Comparison of ENCODE assay signal across 16 cellular contexts in the genomic region with DNA sequence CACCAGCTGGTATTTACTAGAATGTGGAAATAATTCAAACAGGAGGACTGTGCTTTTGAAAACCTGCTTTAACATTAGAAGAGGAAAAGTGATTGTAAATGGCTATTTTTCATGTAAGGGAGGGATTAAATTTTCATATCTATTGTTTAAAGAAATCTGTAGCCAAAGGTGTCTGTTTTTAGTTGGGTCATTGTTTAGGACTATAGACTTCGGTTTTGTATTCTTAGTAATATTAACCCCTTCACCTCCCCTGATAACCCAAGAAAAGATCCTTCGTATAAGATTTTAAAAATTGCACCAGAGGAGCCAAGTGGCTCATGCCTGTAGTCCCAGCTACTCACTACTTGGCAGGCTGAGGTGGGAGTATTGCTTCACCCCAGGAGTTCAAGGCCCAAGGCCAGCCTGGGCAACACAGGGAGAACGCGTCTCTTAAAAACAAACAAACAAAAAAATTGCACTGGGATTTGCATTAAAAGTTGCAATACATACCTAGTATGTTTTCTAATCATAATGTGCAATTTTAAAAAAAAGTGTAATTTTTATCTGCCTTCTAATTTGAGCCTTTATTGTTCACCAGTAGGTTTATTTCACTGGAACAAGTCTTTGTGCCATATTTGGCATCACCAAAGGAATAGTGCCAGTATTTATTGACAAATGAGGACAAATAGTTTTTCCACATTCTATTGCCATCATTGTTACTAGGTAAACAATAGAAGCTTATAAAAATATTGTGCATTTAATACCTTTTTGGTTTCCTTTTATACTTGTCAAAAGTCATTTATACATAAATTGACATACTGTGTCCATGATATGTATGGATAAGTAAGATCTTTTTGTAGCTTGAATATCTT. TPM values are rescaled to one million over a fixed set of nuclear protein-coding genes. Genes with fewer than 3 reads are reported as not detected.
DNase-seq lines count a peak whose midpoint lies in the region; ATAC-seq and TF ChIP-seq lines count a peak whose summit lies in the region.
"Had no signal": no experiment of that assay in that cellular context is flagged by ENCODE, and none has a peak within 500 bp of the region (broad histone marks: within the 10 kb centered on the region; RNA-seq: fewer than 3 reads in every experiment).

No MANE protein-coding gene starts in this region.

- peaks cover 22% of the 10 kb centered on the region for H3K4me1 ChIP-seq in testis
- H3K4me1 ChIP-seq in SJCRH30 = peaks cover 19% of the 10 kb centered on the region

- no peak for ATAC-seq in central memory CD8-positive, alpha-beta T cell (replicated peaks; ENCODE audit: extremely low read depth, poor library complexity, severe bottlenecking)
- no peak for ATAC-seq in GM18907 (IDR thresholded peaks at IDR 0.05; ENCODE audit: unreplicated experiment)
- ATAC-seq: CD8-positive, alpha-beta T cell had no signal

- no peaks in the 10 kb centered on the region for H3K9me3 Mint-ChIP-seq in central memory CD8-positive, alpha-beta T cell
- H3K9me3 Mint-ChIP-seq in nephron progenitor cell = peaks cover 17% of the 10 kb centered on the region
- H3K9me3 Mint-ChIP-seq: CD8-positive, alpha-beta T cell had no signal

- H3K9me3 ChIP-seq in MG63 (no peaks in the 10 kb centered on the region), testis (no peaks in the 10 kb centered on the region), SJCRH30 (replicated peaks) (no peaks in the 10 kb centered on the region)
- H3K9me3 ChIP-seq: thoracic aorta had no signal

- H3K4me1 Mint-ChIP-seq in central memory CD8-positive, alpha-beta T cell = peaks cover 73% of the 10 kb centered on the region
- peaks cover 21% of the 10 kb centered on the region for H3K4me1 Mint-ChIP-seq in nephron progenitor cell

- no peaks in the 10 kb centered on the region for H3K36me3 Mint-ChIP-seq in central memory CD8-positive, alpha-beta T cell (ENCODE audit: insufficient read depth)
- H3K36me3 Mint-ChIP-seq in nephron progenitor cell (ENCODE audit: low read depth) = peaks cover 33% of the 10 kb centered on the region
- H3K36me3 Mint-ChIP-seq: CD8-positive, alpha-beta T cell had no signal

- DNase-seq in MG63 (peak; percentile 84), iris pigment epithelial cell (ENCODE audit: low read depth) (peak; percentile 58), testis (peak; percentile 52), nephron progenitor cell (no peak), SJCRH30 (no peak)
- DNase-seq in central memory CD8-positive, alpha-beta T cell (ENCODE audit: low spot score in 2 of 2) = no peak
- DNase-seq: activated CD8-positive, alpha-beta memory T cell treated with anti-CD3 and anti-CD28 coated beads for 24 hours; activated effector memory CD4-positive, alpha-beta T cell treated with Interleukin-2 at 50 U/mL for 16 hours; brain microvascular endothelial cell; CD8-positive, alpha-beta T cell; endodermal cell; NCI-H1105 treated with DMSO at 0.1 percent for 48 hours; NCI-H226; posterior cingulate gyrus had no signal

- intact Hi-C loops in testis (cut with DNase I; ENCODE audit: low total_unique reads) = no loop called here

- TF ChIP-seq CTCF in testis (IDR thresholded peaks at IDR 0.05) = no peak
- no peak for TF ChIP-seq CTCF in nephron progenitor cell (IDR thresholded peaks at IDR 0.05)

- peak overlapping the region; percentile 44 for H3K27ac Mint-ChIP-seq in central memory CD8-positive, alpha-beta T cell (ENCODE audit: low read depth)
- no peak overlapping the region for H3K27ac Mint-ChIP-seq in nephron progenitor cell
- H3K27ac Mint-ChIP-seq: CD8-positive, alpha-beta T cell had no signal

- H3K27me3 Mint-ChIP-seq in central memory CD8-positive, alpha-beta T cell = no peaks in the 10 kb centered on the region
- H3K27me3 Mint-ChIP-seq in nephron progenitor cell (ENCODE audit: low read depth, poor library complexity) = no peaks in the 10 kb centered on the region

- H3K27me3 ChIP-seq in MG63 (no peaks in the 10 kb centered on the region), testis (no peaks in the 10 kb centered on the region), SJCRH30 (no peaks in the 10 kb centered on the region)
- H3K27me3 ChIP-seq: brain microvascular endothelial cell had no signal

- 24 to 35% methylated on average over 4 of the region's 4 CpGs for WGBS in testis, 2 donors

- no peak overlapping the region for H3K4me3 Mint-ChIP-seq in central memory CD8-positive, alpha-beta T cell
- no peak overlapping the region for H3K4me3 Mint-ChIP-seq in nephron progenitor cell
- H3K4me3 Mint-ChIP-seq: CD8-positive, alpha-beta T cell; endodermal cell had no signal

- no peak overlapping the region for H3K4me3 ChIP-seq in MG63
- no peak overlapping the region for H3K4me3 ChIP-seq in testis
- no peak overlapping the region for H3K4me3 ChIP-seq in SJCRH30
- H3K4me3 ChIP-seq: thoracic aorta had no signal

- H3K36me3 ChIP-seq in MG63 (no peaks in the 10 kb centered on the region), testis (ENCODE audit: low read depth, missing control alignments) (no peaks in the 10 kb centered on the region), SJCRH30 (no peaks in the 10 kb centered on the region)
- H3K36me3 ChIP-seq: brain microvascular endothelial cell, thoracic aorta had no signal

- TF ChIP-seq POLR2A in testis (IDR thresholded peaks at IDR 0.05) = no peak

- H3K27ac ChIP-seq in testis (peak overlapping the region in 1 of 2 donors; percentile 23), SJCRH30 (no peak overlapping the region)
- H3K27ac ChIP-seq: brain microvascular endothelial cell, thoracic aorta had no signal

RNA-seq across cellular contexts. Expression of a gene that starts 34.3 kb away (rescaled TPM):
- 9.1 and 12.9 TPM in 2 replicates for total RNA-seq in MG63 (2014; rRNA removed; shearing (Covaris generic); ENCODE audit: low replicate concordance)
- total RNA-seq in testis = 100 to 1,000 TPM; 130 to 137 TPM
- polyA plus RNA-seq in testis (ENCODE audit: insufficient read depth, low read depth, low replicate concordance) = 75.2 TPM
- 16.3 and 19.5 TPM in 2 replicates for total RNA-seq in SJCRH30 (2014; rRNA removed; shearing (Covaris generic))

Comparison
In these comparisons a context has a peak if more than half of its experiments do, and no peak if none do; other contexts are left out.
1. DNase-seq: peak in MG63 (single experiment), iris pigment epithelial cell (single experiment) and testis (single experiment); none in central memory CD8-positive, alpha-beta T cell (0 of 2), nephron progenitor cell (single experiment) and SJCRH30 (0 of 2).